ENCODE assay signal across 8 cellular contexts in the genomic region with DNA sequence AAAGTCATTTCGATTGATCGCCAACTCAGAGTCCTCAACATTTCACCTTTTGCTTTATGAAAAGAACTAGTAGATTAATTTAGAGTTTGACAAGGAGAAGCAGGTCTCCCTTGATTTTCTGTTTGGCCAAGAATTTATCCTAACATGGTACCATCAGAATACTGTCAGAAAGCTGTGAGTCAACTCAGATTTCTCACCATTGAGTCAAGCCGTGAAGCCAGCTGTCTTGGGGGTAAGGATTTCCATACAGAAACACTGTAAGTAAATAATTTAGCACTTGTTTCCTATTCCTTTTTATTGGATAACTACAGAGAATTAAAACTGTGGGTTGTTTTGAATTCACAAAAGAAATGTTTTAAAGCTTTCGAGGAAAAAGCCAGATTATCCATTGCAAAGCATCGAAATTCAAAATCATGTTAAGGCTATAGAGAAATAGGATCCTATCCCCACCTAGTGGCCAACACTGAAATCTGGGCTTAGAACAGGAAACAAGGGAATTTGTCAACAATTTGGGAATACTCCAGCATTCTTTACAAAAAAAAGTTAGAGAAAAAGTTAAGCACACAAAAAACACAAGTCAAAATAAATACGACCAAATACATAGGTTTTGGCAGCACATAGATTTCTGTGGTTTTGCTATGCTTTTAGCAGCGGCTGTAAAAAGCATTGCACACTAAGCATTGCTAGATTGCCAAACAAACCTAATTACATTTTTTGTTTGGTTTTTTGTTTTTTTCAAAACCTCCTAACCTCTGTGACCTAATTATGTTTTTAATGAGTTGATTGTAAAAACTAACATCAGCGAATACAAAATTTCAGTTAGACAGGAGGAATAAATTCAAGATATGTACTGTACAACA. TPM values are rescaled to one million over a fixed set of nuclear protein-coding genes. Genes with fewer than 3 reads are reported as not detected.
DNase-seq lines count a peak whose midpoint lies in the region; ATAC-seq and TF ChIP-seq lines count a peak whose summit lies in the region.

No MANE protein-coding gene starts in this region.

- intact Hi-C loops in CD14-positive monocyte (cut with micrococcal nuclease) = loop anchor here in 1 of 2 donors (10.0 kb wide), 1 partner anchor 123 kb away; no protein-coding TSS in a partner anchor
- intact Hi-C loops in gastrocnemius medialis (cut with DNase I; ENCODE audit: low total_unique reads) = loop anchor here (1.0 to 10.0 kb wide), 2 partner anchors 30 to 143 kb away; a partner anchor contains a TSS

- H3K4me1 Mint-ChIP-seq in CD14-positive monocyte = peaks cover 13% of the 10 kb centered on the region

- DNase-seq in CD14-positive monocyte (ENCODE audit: low spot score) (no peak), HAP-1 (ENCODE audit: low spot score in 2 of 2) (peak; percentile 36 to 38), RWPE1 (ENCODE audit: low spot score) (peak; percentile 61), foreskin fibroblast (peak in 1 of 2 donors; percentile 77), gastrocnemius medialis (no peak), GM19240 (ENCODE audit: insufficient read length, low spot score) (no peak)

- H3K27ac ChIP-seq in RWPE1 (no peak overlapping the region), gastrocnemius medialis (no peak overlapping the region)

- H3K36me3 Mint-ChIP-seq in CD14-positive monocyte = no peaks in the 10 kb centered on the region

- TF ChIP-seq POLR2A in gastrocnemius medialis (IDR thresholded peaks at IDR 0.05) = no peak

- H3K9me3 ChIP-seq in HAP-1 (no peaks in the 10 kb centered on the region; the same call in none of the 2 replicates), gastrocnemius medialis (no peaks in the 10 kb centered on the region)

- H3K27me3 ChIP-seq in HAP-1 (ENCODE audit: low read depth) (peaks cover 9% of the 10 kb centered on the region), gastrocnemius medialis (peaks cover 0 to 16% (median 12%) of the 10 kb centered on the region in 3 donors)

- H3K4me1 ChIP-seq in HAP-1 (no peaks in the 10 kb centered on the region), gastrocnemius medialis (no peaks in the 10 kb centered on the region)

- H3K36me3 ChIP-seq in HAP-1 (replicated peaks) (no peaks in the 10 kb centered on the region), gastrocnemius medialis (no peaks in the 10 kb centered on the region)

- ATAC-seq in gastrocnemius medialis (no peak), HG02642 (IDR thresholded peaks at IDR 0.05; ENCODE audit: poor library complexity, unreplicated experiment) (no peak), GM18907 (IDR thresholded peaks at IDR 0.05; ENCODE audit: unreplicated experiment) (no peak)

- in situ Hi-C loops in HAP-1 (cut with MboI; ENCODE audit: low sequenced_read_pairs) = no loop called here
- in situ Hi-C loops in gastrocnemius medialis (cut with MboI; ENCODE audit: low sequenced_read_pairs in 4 of 4) = no loop called here

- H3K4me3 ChIP-seq in HAP-1 = no peak overlapping the region
- H3K4me3 ChIP-seq in foreskin fibroblast (ENCODE audit: low read depth in 1 of 2, low read length in 2 of 2) = no peak overlapping the region
- no peak overlapping the region for H3K4me3 ChIP-seq in gastrocnemius medialis

- POLR2A ChIA-PET in RWPE1 (lab: Yijun Ruan, JAX; ENCODE audit: low non-redundant PET) = no interaction called here

- no peak overlapping the region for H3K27ac Mint-ChIP-seq in CD14-positive monocyte

- H3K27me3 Mint-ChIP-seq in CD14-positive monocyte (ENCODE audit: low read depth in 3 of 3) = peaks cover 5 to 8% (median 6%) of the 10 kb centered on the region in 3 donors

- TF ChIP-seq CTCF in CD14-positive monocyte (IDR thresholded peaks at IDR 0.05) = peak; percentile 83
- TF ChIP-seq CTCF in RWPE1 (conservative IDR thresholded peaks at IDR 0.05; ENCODE audit: low read depth) = peak; percentile 84
- peak; percentile 76 for TF ChIP-seq CTCF in foreskin fibroblast (IDR thresholded peaks at IDR 0.05; ENCODE audit: low read depth, low read length)
- TF ChIP-seq CTCF in gastrocnemius medialis (IDR thresholded peaks at IDR 0.05 in 4 of 5, conservative IDR thresholded peaks at IDR 0.05 in 1 of 5) = peak; percentile 41 to 69 (median 59)

- peaks cover 10 to 26% (median 19%) of the 10 kb centered on the region in 7 donors for H3K9me3 Mint-ChIP-seq in CD14-positive monocyte

- H3K4me3 Mint-ChIP-seq in CD14-positive monocyte = no peak overlapping the region

- CTCF ChIA-PET in RWPE1 (lab: Yijun Ruan, JAX) = interaction anchor here (0.6 to 1.5 kb wide), 12 partner anchors 8 to 196 kb away, joined by 3 to 9 read pairs (median 4); no protein-coding TSS in a partner anchor

RNA-seq across cellular contexts. Expression of a gene that starts 44.2 kb away (rescaled TPM):
- not detected for polyA plus RNA-seq in CD14-positive monocyte
- under 1 TPM; 0.31 to 0.92 (median 0.47) TPM for total RNA-seq in gastrocnemius medialis

RNA-seq across cellular contexts. Expression of a gene that starts 52.4 kb away (rescaled TPM):
- 1 to 10 TPM; 4.5 to 5.1 TPM for polyA plus RNA-seq in CD14-positive monocyte
- total RNA-seq in gastrocnemius medialis = 10 to 100 TPM; 20.8 to 38.4 (median 24.6) TPM

RNA-seq across cellular contexts. Expression of a gene that starts 52.6 kb away (rescaled TPM):
- 10 to 100 TPM; 14.5 to 17.7 TPM for polyA plus RNA-seq in CD14-positive monocyte
- total RNA-seq in gastrocnemius medialis = 10 to 100 TPM; 21.9 to 45.4 (median 26.2) TPM

RNA-seq across cellular contexts. Expression of a gene that starts 56.4 kb away (rescaled TPM):
- polyA plus RNA-seq in CD14-positive monocyte = 10 to 100 TPM in 1 of 2 donors, 1 to 10 TPM in 1; 4.7 to 10.6 TPM
- 10 to 100 TPM in 3 of 4 donors, 1 to 10 TPM in 1; 7.9 to 28.3 (median 14.3) TPM for total RNA-seq in gastrocnemius medialis

Comparison
In these comparisons a context has a peak if more than half of its experiments do, and no peak if none do; other contexts are left out.
1. DNase-seq: peak in HAP-1 (2 of 2) and RWPE1 (single experiment); none in CD14-positive monocyte (single experiment), gastrocnemius medialis (0 of 2) and GM19240 (single experiment).
2. Peak in every context shown above with its lines, with median percentiles within 50 percentile points of each other: CTCF ChIP-seq.